In the genomic region with DNA sequence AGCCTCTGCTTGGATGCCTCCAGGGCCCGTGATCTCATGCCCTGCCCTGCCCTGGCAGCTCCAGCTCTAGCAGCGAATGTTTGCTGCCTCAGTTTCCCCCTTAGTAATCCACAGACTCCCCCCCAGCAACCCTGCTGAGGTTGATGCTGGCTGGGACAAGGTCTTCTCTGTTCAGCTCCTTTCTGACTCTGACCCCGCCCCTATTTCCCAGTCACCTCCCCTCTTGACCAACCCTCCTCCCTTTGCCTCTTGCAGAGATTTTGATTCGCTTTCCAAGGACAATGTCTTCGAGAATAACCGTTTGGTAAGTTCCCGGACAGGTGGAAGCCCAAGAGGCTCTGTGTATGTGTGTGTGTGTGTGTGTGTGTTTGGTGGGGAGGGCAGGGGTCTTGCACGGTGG, we compare ENCODE assay signal across 1 cellular context.
TF ChIP-seq lines count a peak whose summit lies in the region.

No MANE protein-coding gene starts in this region.

TF ChIP-seq in WTC11, 78 proteins besides CTCF, POLR2A, EP300 and RAD21 (continued from another document):
- TF ChIP-seq, protein P1, sequence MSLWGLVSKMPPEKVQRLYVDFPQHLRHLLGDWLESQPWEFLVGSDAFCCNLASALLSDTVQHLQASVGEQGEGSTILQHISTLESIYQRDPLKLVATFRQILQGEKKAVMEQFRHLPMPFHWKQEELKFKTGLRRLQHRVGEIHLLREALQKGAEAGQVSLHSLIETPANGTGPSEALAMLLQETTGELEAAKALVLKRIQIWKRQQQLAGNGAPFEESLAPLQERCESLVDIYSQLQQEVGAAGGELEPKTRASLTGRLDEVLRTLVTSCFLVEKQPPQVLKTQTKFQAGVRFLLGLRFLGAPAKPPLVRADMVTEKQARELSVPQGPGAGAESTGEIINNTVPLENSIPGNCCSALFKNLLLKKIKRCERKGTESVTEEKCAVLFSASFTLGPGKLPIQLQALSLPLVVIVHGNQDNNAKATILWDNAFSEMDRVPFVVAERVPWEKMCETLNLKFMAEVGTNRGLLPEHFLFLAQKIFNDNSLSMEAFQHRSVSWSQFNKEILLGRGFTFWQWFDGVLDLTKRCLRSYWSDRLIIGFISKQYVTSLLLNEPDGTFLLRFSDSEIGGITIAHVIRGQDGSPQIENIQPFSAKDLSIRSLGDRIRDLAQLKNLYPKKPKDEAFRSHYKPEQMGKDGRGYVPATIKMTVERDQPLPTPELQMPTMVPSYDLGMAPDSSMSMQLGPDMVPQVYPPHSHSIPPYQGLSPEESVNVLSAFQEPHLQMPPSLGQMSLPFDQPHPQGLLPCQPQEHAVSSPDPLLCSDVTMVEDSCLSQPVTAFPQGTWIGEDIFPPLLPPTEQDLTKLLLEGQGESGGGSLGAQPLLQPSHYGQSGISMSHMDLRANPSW (CRISPR knock-in tag; conservative IDR thresholded peaks at IDR 0.05; ENCODE audit: low read depth) = no peak
- TF ChIP-seq, protein P2, sequence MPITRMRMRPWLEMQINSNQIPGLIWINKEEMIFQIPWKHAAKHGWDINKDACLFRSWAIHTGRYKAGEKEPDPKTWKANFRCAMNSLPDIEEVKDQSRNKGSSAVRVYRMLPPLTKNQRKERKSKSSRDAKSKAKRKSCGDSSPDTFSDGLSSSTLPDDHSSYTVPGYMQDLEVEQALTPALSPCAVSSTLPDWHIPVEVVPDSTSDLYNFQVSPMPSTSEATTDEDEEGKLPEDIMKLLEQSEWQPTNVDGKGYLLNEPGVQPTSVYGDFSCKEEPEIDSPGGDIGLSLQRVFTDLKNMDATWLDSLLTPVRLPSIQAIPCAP (CRISPR knock-in tag; IDR thresholded peaks at IDR 0.05) = no peak
- TF ChIP-seq MXD4 (CRISPR knock-in tag; IDR thresholded peaks at IDR 0.05; ENCODE audit: borderline replicate concordance) (no peak), JUN (CRISPR knock-in tag; IDR thresholded peaks at IDR 0.05) (no peak), SMAD3 (CRISPR knock-in tag; IDR thresholded peaks at IDR 0.05; ENCODE audit: borderline replicate concordance) (no peak), SMAD4 (CRISPR knock-in tag; IDR thresholded peaks at IDR 0.05) (no peak), PRRX2 (CRISPR knock-in tag; IDR thresholded peaks at IDR 0.05) (no peak), RELA (CRISPR knock-in tag; IDR thresholded peaks at IDR 0.05; ENCODE audit: borderline replicate concordance) (no peak)
- TF ChIP-seq, protein P3, sequence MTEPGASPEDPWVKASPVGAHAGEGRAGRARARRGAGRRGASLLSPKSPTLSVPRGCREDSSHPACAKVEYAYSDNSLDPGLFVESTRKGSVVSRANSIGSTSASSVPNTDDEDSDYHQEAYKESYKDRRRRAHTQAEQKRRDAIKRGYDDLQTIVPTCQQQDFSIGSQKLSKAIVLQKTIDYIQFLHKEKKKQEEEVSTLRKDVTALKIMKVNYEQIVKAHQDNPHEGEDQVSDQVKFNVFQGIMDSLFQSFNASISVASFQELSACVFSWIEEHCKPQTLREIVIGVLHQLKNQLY (CRISPR knock-in tag; IDR thresholded peaks at IDR 0.05) = no peak
- TF ChIP-seq, protein P4, sequence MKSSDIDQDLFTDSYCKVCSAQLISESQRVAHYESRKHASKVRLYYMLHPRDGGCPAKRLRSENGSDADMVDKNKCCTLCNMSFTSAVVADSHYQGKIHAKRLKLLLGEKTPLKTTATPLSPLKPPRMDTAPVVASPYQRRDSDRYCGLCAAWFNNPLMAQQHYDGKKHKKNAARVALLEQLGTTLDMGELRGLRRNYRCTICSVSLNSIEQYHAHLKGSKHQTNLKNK (CRISPR knock-in tag; IDR thresholded peaks at IDR 0.05) = no peak
- TF ChIP-seq, protein P5, sequence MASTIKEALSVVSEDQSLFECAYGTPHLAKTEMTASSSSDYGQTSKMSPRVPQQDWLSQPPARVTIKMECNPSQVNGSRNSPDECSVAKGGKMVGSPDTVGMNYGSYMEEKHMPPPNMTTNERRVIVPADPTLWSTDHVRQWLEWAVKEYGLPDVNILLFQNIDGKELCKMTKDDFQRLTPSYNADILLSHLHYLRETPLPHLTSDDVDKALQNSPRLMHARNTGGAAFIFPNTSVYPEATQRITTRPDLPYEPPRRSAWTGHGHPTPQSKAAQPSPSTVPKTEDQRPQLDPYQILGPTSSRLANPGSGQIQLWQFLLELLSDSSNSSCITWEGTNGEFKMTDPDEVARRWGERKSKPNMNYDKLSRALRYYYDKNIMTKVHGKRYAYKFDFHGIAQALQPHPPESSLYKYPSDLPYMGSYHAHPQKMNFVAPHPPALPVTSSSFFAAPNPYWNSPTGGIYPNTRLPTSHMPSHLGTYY (CRISPR knock-in tag; IDR thresholded peaks at IDR 0.05) = no peak
TF ChIP-seq in WTC11: peak in this region for 0.
